Comparison of ENCODE assay signal across 1 cellular context in genomic region chr12:48157016-48157888, GRCh38.
A peak's percentile ranks its signal among the peaks of the same experiment; 100 is the strongest.
TF ChIP-seq lines count a peak whose summit lies in the region.

Gene ASB8 (minus strand): TSS chr12:48157515. CDS start chr12:48153496, 4,019 bp downstream.

TF ChIP-seq in GM23338, 12 proteins besides CTCF, POLR2A, EP300 and RAD21:
- TF ChIP-seq POLR2AphosphoS5 (IDR thresholded peaks at IDR 0.05; ENCODE audit: low read depth) (peak; percentile 67; the same call in 1 of the 2 replicates), ETS1 (IDR thresholded peaks at IDR 0.05) (peak; percentile 72), CREB1 (CRISPR knock-in tag; IDR thresholded peaks at IDR 0.05; ENCODE audit: low read depth) (peak; percentile 46), EZH2phosphoT487 (IDR thresholded peaks at IDR 0.05; ENCODE audit: unreplicated experiment) (no peak)
TF ChIP-seq in GM23338: peak in this region for 3.
